In the genomic region with DNA sequence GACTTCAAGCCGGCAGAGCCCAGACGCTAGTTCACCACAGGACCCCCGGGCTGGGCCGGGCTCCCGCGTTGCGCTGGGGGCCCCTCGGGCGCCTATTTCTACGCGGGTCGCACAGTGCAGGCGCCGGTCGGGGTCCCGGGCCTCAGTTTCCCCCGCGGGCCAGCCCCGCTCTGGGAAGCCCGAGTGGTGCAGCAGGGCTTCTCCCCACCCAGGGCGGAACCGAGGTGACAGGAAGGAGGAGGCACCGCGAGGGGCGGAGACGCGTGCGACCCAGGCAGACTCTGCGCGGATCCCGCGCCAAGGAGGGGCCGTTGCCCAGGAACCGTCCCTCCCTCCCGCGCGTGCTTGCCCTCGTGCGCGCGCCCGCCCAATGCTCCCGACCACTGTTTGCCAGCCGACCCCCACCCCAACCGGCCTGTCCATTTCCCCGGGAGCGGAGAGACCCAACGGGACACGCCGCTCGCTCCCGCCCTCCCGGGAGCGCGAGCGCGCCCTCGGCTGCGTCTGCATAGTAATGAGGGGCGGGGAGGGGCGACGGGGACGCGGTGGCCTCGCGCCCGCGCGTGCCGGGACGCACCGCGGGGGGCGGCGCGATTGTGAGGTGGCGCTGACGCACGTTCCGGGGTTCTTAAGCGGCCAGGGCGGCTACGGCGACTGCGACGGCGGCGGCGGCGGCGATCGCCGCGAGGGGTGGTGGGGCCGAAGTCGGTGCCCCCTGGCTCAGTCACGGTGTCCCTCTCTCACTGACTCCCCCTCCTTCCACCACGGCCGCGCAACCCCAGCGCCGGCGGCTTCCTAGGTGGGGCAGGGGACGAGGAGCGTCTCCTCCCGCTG, we compare ENCODE assay signal across 8 cellular contexts.
DNase-seq lines count a peak whose midpoint lies in the region; ATAC-seq lines count a peak whose summit lies in the region.

CPEB2 (plus strand) TSS at position 657 of the 834 bp plus-strand sequence. CDS start 193 bp downstream, outside the sequence.

- no peaks in the 10 kb centered on the region for H3K27me3 ChIP-seq in layer of hippocampus (ENCODE audit: control insufficient read depth, insufficient read depth, low read length)

- DNase-seq in AG08396 (ENCODE audit: low spot score) (peak; percentile 95), NCI-H524 (lab: John Stamatoyannopoulos, UW) (peak; percentile 86 to 95)
- peak; percentile 89 to 91 for DNase-seq in activated CD4-positive, alpha-beta T cell treated with anti-CD3 and anti-CD28 coated beads for 4 hours
- DNase-seq in stimulated activated CD4-positive, alpha-beta T cell treated with anti-CD3 and anti-CD28 coated beads, Interleukin-1b, Interleukin-23, amount 100 ng/mL, for 24 hours (ENCODE audit: low read depth in 4 of 4, low spot score in 1 of 4) = peak; percentile 80 to 85 (median 82)

- ATAC-seq in GM18909 (IDR thresholded peaks at IDR 0.05; ENCODE audit: poor library complexity, unreplicated experiment) = peak; percentile 67
- peak; percentile 60 for ATAC-seq in HG03159 (IDR thresholded peaks at IDR 0.05; ENCODE audit: unreplicated experiment)

- peak within 1 kb of the TSS; percentile 99 for H3K27ac ChIP-seq in cingulate gyrus (ENCODE audit: low read depth, low read length)
- H3K27ac ChIP-seq in layer of hippocampus (ENCODE audit: low read depth, low read length) = peak within 1 kb of the TSS; percentile 99

Comparison
In these comparisons a context has a peak if more than half of its experiments do, and no peak if none do; other contexts are left out.
1. Peak in every context shown above with its lines: DNase-seq, ATAC-seq and H3K27ac ChIP-seq.